Comparison of ENCODE assay signal across 15 cellular contexts in the genomic region with DNA sequence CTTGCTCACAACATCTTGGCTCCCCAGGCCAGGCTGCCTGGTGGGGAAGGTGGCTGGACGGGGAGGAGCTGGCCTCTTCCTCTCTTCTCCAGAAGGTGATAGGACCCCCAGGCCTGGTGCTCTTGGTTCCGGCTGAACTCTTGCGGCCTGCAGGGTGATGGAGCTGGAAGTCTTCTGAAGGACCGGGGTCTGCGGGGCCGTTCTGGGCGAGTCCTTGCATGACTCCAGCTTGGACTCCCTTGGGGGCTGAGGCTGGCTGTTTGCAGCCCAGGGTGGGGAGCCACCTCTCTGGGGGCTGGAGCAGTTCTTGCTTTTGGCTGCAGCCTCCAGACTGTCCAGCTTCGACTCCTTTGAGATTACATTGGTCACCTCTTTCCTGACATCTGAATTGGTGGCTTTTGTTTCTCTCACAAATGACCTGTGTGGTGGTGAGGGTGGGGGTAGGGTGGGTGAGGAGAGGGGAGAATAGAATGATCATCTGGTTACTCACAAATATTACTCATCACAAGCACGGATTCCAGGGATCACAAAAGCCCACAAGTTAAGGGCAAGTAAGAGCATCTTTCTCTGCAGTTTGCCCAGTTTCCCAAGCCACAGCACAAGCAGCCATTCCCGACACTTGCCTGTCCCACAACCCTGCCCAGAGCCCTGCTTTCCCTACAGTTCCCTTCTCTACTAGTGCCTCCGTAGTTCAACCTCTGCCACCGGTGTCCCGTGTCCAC.
DNase-seq lines count a peak whose midpoint lies in the region; ATAC-seq, FAIRE-seq and TF ChIP-seq lines count a peak whose summit lies in the region.
"Had no signal": no experiment of that assay in that cellular context is flagged by ENCODE, and none has a peak within 500 bp of the region (broad histone marks: within the 10 kb centered on the region; RNA-seq: fewer than 3 reads in every experiment).

No MANE protein-coding gene starts in this region.

- H3K27me3 Mint-ChIP-seq in HFFc6 (ENCODE audit: insufficient read depth) (peaks cover 21% of the 10 kb centered on the region), T-helper 17 cell (peaks cover 43% of the 10 kb centered on the region)

- TF ChIP-seq EP300 in A549 (IDR thresholded peaks at IDR 0.05) = no peak

- peak overlapping the region; percentile 51 for H3K4me3 Mint-ChIP-seq in HFFc6
- no peak overlapping the region for H3K4me3 Mint-ChIP-seq in T-helper 17 cell
- H3K4me3 Mint-ChIP-seq: neural crest cell had no signal

- no peaks in the 10 kb centered on the region for H3K9me3 ChIP-seq in A549
- H3K9me3 ChIP-seq in T-helper 17 cell (ENCODE audit: control insufficient read depth, low read length, poor library complexity, severe bottlenecking) = no peaks in the 10 kb centered on the region
- H3K9me3 ChIP-seq: transverse colon had no signal

- peak; percentile 64 to 67; a peak in 5 of 6 replicates for ATAC-seq in A549
- ATAC-seq in HG02885 (IDR thresholded peaks at IDR 0.05; ENCODE audit: poor library complexity, unreplicated experiment) = no peak
- no peak for ATAC-seq in T-helper 17 cell
- ATAC-seq in GM21423 (IDR thresholded peaks at IDR 0.05; ENCODE audit: unreplicated experiment) = no peak

- H3K4me1 ChIP-seq in A549 = peaks cover 50% of the 10 kb centered on the region
- H3K4me1 ChIP-seq: transverse colon had no signal

- peak overlapping the region; percentile 51 for H3K4me2 ChIP-seq in A549

- H3K4me1 Mint-ChIP-seq in HFFc6 (ENCODE audit: low read depth) (peaks cover 99% of the 10 kb centered on the region), T-helper 17 cell (no peaks in the 10 kb centered on the region)

- DNase-seq in A549 (ENCODE audit: low read depth in 1 of 2, low spot score in 1 of 2) (peak; percentile 23 to 63), HFFc6 (peak; percentile 92), amniotic stem cell (lab: John Stamatoyannopoulos, UW) (peak; percentile 53), hepatic stellate cell (ENCODE audit: low spot score) (peak; percentile 92), frontal cortex (ENCODE audit: low spot score in 2 of 2) (no peak), T-helper 17 cell (no peak)
- DNase-seq: activated CD4-positive, alpha-beta T cell treated with anti-CD3 and anti-CD28 coated beads, Interleukin-2, amount 50 U/mL, for 1 hour; NCI-H2107; stimulated activated CD4-positive, alpha-beta T cell treated with anti-CD3 and anti-CD28 coated beads, Interleukin-15, amount 100 ng/mL, for 24 hours; T-helper 1 cell; transverse colon had no signal

- 67% methylated on average over 12 of the region's 13 CpGs for WGBS in A549 (ENCODE audit: missing lambda C conversion rate)

- H3K4me3 ChIP-seq in A549 = no peak overlapping the region
- H3K4me3 ChIP-seq: cardiac muscle cell, transverse colon had no signal

- TF ChIP-seq POLR2A in A549 (IDR thresholded peaks at IDR 0.05; ENCODE audit: low read length) = no peak

- peak overlapping the region; percentile 71 to 85 for H3K27ac ChIP-seq in A549
- H3K27ac ChIP-seq: cardiac muscle cell, transverse colon had no signal

- no peaks in the 10 kb centered on the region for H3K9me3 Mint-ChIP-seq in HFFc6
- H3K9me3 Mint-ChIP-seq: neural crest cell had no signal

- POLR2A ChIA-PET in A549 (lab: Yijun Ruan, JAX) = interaction anchor here (1.0 kb wide), 1 partner anchor 10 kb away, joined by 8 read pairs; no protein-coding TSS in a partner anchor

- peak overlapping the region; percentile 98 for H3K27ac Mint-ChIP-seq in HFFc6
- no peak overlapping the region for H3K27ac Mint-ChIP-seq in T-helper 17 cell

- CTCF ChIA-PET in A549 (lab: Yijun Ruan, JAX) = interaction anchor here (0.7 to 3.2 kb wide), 8 partner anchors 10 to 128 kb away, joined by 3 to 20 read pairs (median 5); no protein-coding TSS in a partner anchor

- FAIRE-seq in A549 (lab: Jason Lieb, UNC) (no peak), frontal cortex (lab: Jason Lieb, UNC) (no peak)

- TF ChIP-seq CTCF in A549 (IDR thresholded peaks at IDR 0.05) (no peak), HFFc6 (IDR thresholded peaks at IDR 0.05) (no peak)

- peaks cover 92% of the 10 kb centered on the region for H3K36me3 Mint-ChIP-seq in HFFc6 (ENCODE audit: low read depth)
- H3K36me3 Mint-ChIP-seq in T-helper 17 cell (ENCODE audit: low read depth) = no peaks in the 10 kb centered on the region

- no peak for TF ChIP-seq RAD21 in A549 (conservative IDR thresholded peaks at IDR 0.05 in 1 of 2, IDR thresholded peaks at IDR 0.05 in 1 of 2)

TF ChIP-seq in A549, 52 proteins besides CTCF, POLR2A, EP300 and RAD21:
- peak; percentile 65 for TF ChIP-seq FOSL2 (IDR thresholded peaks at IDR 0.05)
- TF ChIP-seq FOSL2 (CRISPR knock-in tag; IDR thresholded peaks at IDR 0.05) = no peak
- TF ChIP-seq CBX8 (IDR thresholded peaks at IDR 0.05) = no peak
- peak; percentile 65 for TF ChIP-seq JUNB (IDR thresholded peaks at IDR 0.05)

Comparison
In these comparisons a context has a peak if more than half of its experiments do, and no peak if none do; other contexts are left out.
1. ATAC-seq: peak in A549 (2 of 2); none in HG02885 (single experiment), T-helper 17 cell (single experiment) and GM21423 (single experiment).
2. DNase-seq: peak in A549 (2 of 2), HFFc6 (single experiment), amniotic stem cell (single experiment) and hepatic stellate cell (single experiment); none in frontal cortex (0 of 2) and T-helper 17 cell (0 of 3).